17 cellular contexts compared by ENCODE assay signal in genomic region chr11:21659961-21660360, GRCh38.
DNase-seq lines count a peak whose midpoint lies in the region; ATAC-seq and TF ChIP-seq lines count a peak whose summit lies in the region.
"Had no signal": no experiment of that assay in that cellular context is flagged by ENCODE, and none has a peak within 500 bp of the region (broad histone marks: within the 10 kb centered on the region; RNA-seq: fewer than 3 reads in every experiment).

No MANE protein-coding gene starts in this region.

- no peak overlapping the region for H3K4me3 ChIP-seq in GM23338
- H3K4me3 ChIP-seq: BLaER1, GM23248, HAP-1 had no signal

- H2AFZ ChIP-seq in GM23338, result peak overlapping the region; percentile 57; the same call in 1 of the 2 replicates
- H2AFZ ChIP-seq: GM23248 had no signal

- no peaks in the 10 kb centered on the region for H3K27me3 ChIP-seq in GM23338 (ENCODE audit: insufficient read depth)
- H3K27me3 ChIP-seq: BLaER1 had no signal

- H3K27me3 Mint-ChIP-seq in GM23338 (ENCODE audit: insufficient read depth, low read depth, poor library complexity), result peaks cover 1% of the 10 kb centered on the region
- H3K27me3 Mint-ChIP-seq in neural crest cell (ENCODE audit: low read depth), result no peaks in the 10 kb centered on the region
- H3K27me3 Mint-ChIP-seq: B cell; CD4-positive, CD25-positive, alpha-beta regulatory T cell had no signal

- H3K9me2 ChIP-seq in GM23338 (ENCODE audit: insufficient read depth), result no peaks in the 10 kb centered on the region

- H3K36me3 Mint-ChIP-seq in GM23338 (ENCODE audit: low read depth), result no peaks in the 10 kb centered on the region
- H3K36me3 Mint-ChIP-seq in neural crest cell (ENCODE audit: low read depth), result no peaks in the 10 kb centered on the region
- H3K36me3 Mint-ChIP-seq: CD4-positive, CD25-positive, alpha-beta regulatory T cell; CD8-positive, alpha-beta T cell had no signal

- no peak for TF ChIP-seq CTCF in GM23338 (conservative IDR thresholded peaks at IDR 0.05; ENCODE audit: low read depth in 2 of 2)
- no peak for TF ChIP-seq CTCF in neural crest cell (conservative IDR thresholded peaks at IDR 0.05)

- H3K4me3 Mint-ChIP-seq in GM23338, result no peak overlapping the region
- peak overlapping the region; percentile 18 for H3K4me3 Mint-ChIP-seq in neural crest cell
- H3K4me3 Mint-ChIP-seq: B cell; CD4-positive, CD25-positive, alpha-beta regulatory T cell; CD8-positive, alpha-beta T cell; HFFc6 had no signal

- H3K36me3 ChIP-seq in GM23338 (ENCODE audit: insufficient read depth), result no peaks in the 10 kb centered on the region
- H3K36me3 ChIP-seq: BLaER1, HAP-1 had no signal

- H3K27ac Mint-ChIP-seq in GM23338 (no peak overlapping the region), neural crest cell (ENCODE audit: unreplicated experiment) (peak overlapping the region; percentile 36)
- H3K27ac Mint-ChIP-seq: B cell; CD4-positive, CD25-positive, alpha-beta regulatory T cell; CD8-positive, alpha-beta T cell; HFFc6 had no signal

- H3K4me2 ChIP-seq in GM23338, result no peak overlapping the region
- H3K4me2 ChIP-seq: BLaER1 had no signal

- no peaks in the 10 kb centered on the region for H3K4me1 Mint-ChIP-seq in GM23338
- peaks cover 16% of the 10 kb centered on the region for H3K4me1 Mint-ChIP-seq in neural crest cell
- H3K4me1 Mint-ChIP-seq: B cell; CD4-positive, CD25-positive, alpha-beta regulatory T cell had no signal

- H3K79me2 ChIP-seq in GM23338 (replicated peaks; ENCODE audit: insufficient read depth), result no peaks in the 10 kb centered on the region

- no peak overlapping the region for H3K27ac ChIP-seq in GM23338 (ENCODE audit: low read depth)
- H3K27ac ChIP-seq: BLaER1, C4-2B, GM23248 had no signal

- no peaks in the 10 kb centered on the region for H4K20me1 ChIP-seq in GM23338 (replicated peaks; ENCODE audit: insufficient read depth)
- H4K20me1 ChIP-seq: BLaER1 had no signal

- ATAC-seq in GM23338 (no peak), GM18861 (IDR thresholded peaks at IDR 0.05; ENCODE audit: unreplicated experiment) (no peak), GM21367 (IDR thresholded peaks at IDR 0.05; ENCODE audit: unreplicated experiment) (no peak)
- ATAC-seq: CD8-positive, alpha-beta T cell had no signal

- H3K9me3 Mint-ChIP-seq in GM23338, result no peaks in the 10 kb centered on the region; the same call in 2 of the 3 replicates
- no peaks in the 10 kb centered on the region for H3K9me3 Mint-ChIP-seq in neural crest cell

- no peaks in the 10 kb centered on the region for H3K4me1 ChIP-seq in GM23338 (ENCODE audit: insufficient read depth)
- H3K4me1 ChIP-seq: BLaER1, HAP-1 had no signal

- DNase-seq in GM23338 (ENCODE audit: low spot score) (no peak), RPMI7951 (ENCODE audit: low read depth) (peak; percentile 1), neural crest cell (ENCODE audit: low read depth, low spot score) (no peak)
- no peak for DNase-seq in activated effector memory CD4-positive, alpha-beta T cell treated with anti-CD3 and anti-CD28 coated beads, Interleukin-2, amount 50 U/mL, for 16 hours
- DNase-seq: CD4-positive, CD25-positive, alpha-beta regulatory T cell; CD8-positive, alpha-beta T cell; DMS53; DMS79 treated with DMSO at 0.1 percent for 48 hours; GF-D8; GM23248; HFFc6 had no signal

- no peaks in the 10 kb centered on the region for H3F3A ChIP-seq in GM23338 (replicated peaks; ENCODE audit: low read depth)

TF ChIP-seq in GM23338, 12 proteins besides CTCF, POLR2A, EP300 and RAD21 (continues in another document):
- TF ChIP-seq NANOG (IDR thresholded peaks at IDR 0.05; ENCODE audit: borderline replicate concordance), result no peak
- no peak for TF ChIP-seq POLR2AphosphoS5 (IDR thresholded peaks at IDR 0.05; ENCODE audit: low read depth)
- no peak for TF ChIP-seq STAT1 (IDR thresholded peaks at IDR 0.05; ENCODE audit: unreplicated experiment)
- TF ChIP-seq CREB1 (CRISPR knock-in tag; IDR thresholded peaks at IDR 0.05; ENCODE audit: low read depth), result no peak
- TF ChIP-seq REST (IDR thresholded peaks at IDR 0.05; ENCODE audit: unreplicated experiment), result no peak
- TF ChIP-seq ZNF114 (CRISPR knock-in tag; IDR thresholded peaks at IDR 0.05), result no peak
- TF ChIP-seq EZH2phosphoT487 (IDR thresholded peaks at IDR 0.05; ENCODE audit: unreplicated experiment), result no peak
- no peak for TF ChIP-seq EZH2 (IDR thresholded peaks at IDR 0.05; ENCODE audit: low read depth, unreplicated experiment)
- TF ChIP-seq ZNF462 (CRISPR knock-in tag; IDR thresholded peaks at IDR 0.05), result no peak
